ENCODE assay signal across 31 cellular contexts in genomic region chr6:109840034-109840433, GRCh38.
"Had no signal": no experiment of that assay in that cellular context is flagged by ENCODE, and none has a peak within 500 bp of the region (broad histone marks: within the 10 kb centered on the region; RNA-seq: fewer than 3 reads in every experiment).

No MANE protein-coding gene starts in this region.

- H3K36me3 Mint-ChIP-seq: activated CD8-positive, alpha-beta memory T cell treated with anti-CD3 and anti-CD28 coated beads, Interleukin-2, amount 10 ng/mL, durations not matched to agents 7 days and 5 days; activated naive CD8-positive, alpha-beta T cell treated with anti-CD3 and anti-CD28 coated beads for 36 hours had no signal

- H3K27ac ChIP-seq: ascending aorta, cardiac muscle cell, SJSA1 had no signal

- H3K9me3 ChIP-seq: ascending aorta, MG63, SJSA1, SK-N-SH had no signal

- H3K27me3 ChIP-seq: ascending aorta, cardiac muscle cell, MG63, SJSA1 had no signal

- H3K4me1 Mint-ChIP-seq: activated B cell treated with CpG ODN at 0.5 μM for 24 hours; activated CD4-positive, alpha-beta memory T cell treated with anti-CD3 and anti-CD28 coated beads, Interleukin-2, amount 10 ng/mL, durations not matched to agents 7 days and 5 days; activated CD8-positive, alpha-beta memory T cell treated with anti-CD3 and anti-CD28 coated beads, Interleukin-2, amount 10 ng/mL, durations not matched to agents 7 days and 5 days; activated naive CD8-positive, alpha-beta T cell treated with anti-CD3 and anti-CD28 coated beads for 36 hours; activated T-helper 17 cell treated with anti-CD3 and anti-CD28 coated beads, Interleukin-2, amount 50 U/mL, for 72 hours; central memory CD8-positive, alpha-beta T cell had no signal

- H3K9me3 Mint-ChIP-seq: activated CD4-positive, alpha-beta memory T cell treated with anti-CD3 and anti-CD28 coated beads, Interleukin-2, amount 10 ng/mL, durations not matched to agents 7 days and 5 days; activated naive CD8-positive, alpha-beta T cell treated with anti-CD3 and anti-CD28 coated beads for 36 hours; activated T-cell treated with anti-CD3 and anti-CD28 coated beads, Interleukin-2, amount 50 U/mL, for 72 hours; activated T-helper 17 cell treated with anti-CD3 and anti-CD28 coated beads, Interleukin-2, amount 50 U/mL, for 72 hours; central memory CD8-positive, alpha-beta T cell; T-helper 1 cell treated with Interleukin-12 subunit alpha and Interleukin-12 subunit beta and Interleukin-4 antibody, amounts not matched to agents 30 μg/mL and 1 μg/mL, for 36 hours; T-helper 2 cell treated with Interferon-gamma antibody and Interleukin-4, amounts not matched to agents 5 μg/mL and 100 μg/mL, for 36 hours had no signal

- H3K4me3 Mint-ChIP-seq: activated B cell treated with CpG ODN at 0.5 μM for 24 hours; activated CD4-positive, alpha-beta memory T cell treated with anti-CD3 and anti-CD28 coated beads, Interleukin-2, amount 10 ng/mL, durations not matched to agents 7 days and 5 days; activated CD8-positive, alpha-beta memory T cell treated with anti-CD3 and anti-CD28 coated beads, Interleukin-2, amount 10 ng/mL, durations not matched to agents 7 days and 5 days; activated naive CD8-positive, alpha-beta T cell treated with anti-CD3 and anti-CD28 coated beads for 36 hours; activated T-cell treated with anti-CD3 and anti-CD28 coated beads, Interleukin-2, amount 50 U/mL, for 72 hours; activated T-helper 17 cell treated with anti-CD3 and anti-CD28 coated beads, Interleukin-2, amount 50 U/mL, for 72 hours; central memory CD8-positive, alpha-beta T cell; T-helper 1 cell treated with Interleukin-12 subunit alpha and Interleukin-12 subunit beta and Interleukin-4 antibody, amounts not matched to agents 30 μg/mL and 1 μg/mL, for 36 hours; T-helper 2 cell treated with Interferon-gamma antibody and Interleukin-4, amounts not matched to agents 5 μg/mL and 100 μg/mL, for 36 hours had no signal

- H3K4me3 ChIP-seq: ascending aorta, cardiac muscle cell, MG63, SJSA1 had no signal

- DNase-seq: activated B cell treated with CpG ODN at 0.5 μM for 24 hours; activated CD4-positive, alpha-beta memory T cell treated with anti-CD3 and anti-CD28 coated beads, Interleukin-2, amount 10 ng/mL, durations not matched to agents 7 days and 5 days; activated CD4-positive, alpha-beta T cell treated with anti-CD3 and anti-CD28 coated beads for 1 hour; activated CD4-positive, alpha-beta T cell treated with anti-CD3 and anti-CD28 coated beads for 48 hours; activated CD8-positive, alpha-beta memory T cell treated with anti-CD3 and anti-CD28 coated beads for 24 hours; activated CD8-positive, alpha-beta memory T cell treated with anti-CD3 and anti-CD28 coated beads, Interleukin-2, amount 10 ng/mL, durations not matched to agents 7 days and 5 days; activated CD8-positive, alpha-beta memory T cell treated with anti-CD3 and anti-CD28 coated beads, Interleukin-2, amount 50 U/mL, for 48 hours; activated effector memory CD4-positive, alpha-beta T cell treated with anti-CD3 and anti-CD28 coated beads, Interleukin-2, amount 50 U/mL, for 16 hours; activated naive CD4-positive, alpha-beta T cell; activated naive CD4-positive, alpha-beta T cell treated with anti-CD3 and anti-CD28 coated beads, Interleukin-2, amount 50 U/mL, for 16 hours; activated naive CD8-positive, alpha-beta T cell treated with anti-CD3 and anti-CD28 coated beads for 36 hours; activated T-cell treated with anti-CD3 and anti-CD28 coated beads, Interleukin-2, amount 50 U/mL, for 72 hours; amniotic stem cell; Kasumi-1; MG63; NCI-H1048; NCI-H1436 treated with DMSO at 0.1 percent for 48 hours; NCI-H1694 treated with DMSO at 0.1 percent for 48 hours; NCI-H2029; NCI-H345; NCI-H524 treated with DMSO at 0.1 percent for 48 hours; RPMI8226; SHP77 treated with DMSO at 0.1 percent for 48 hours; SK-N-SH had no signal

- H3K27me3 Mint-ChIP-seq: activated B cell treated with CpG ODN at 0.5 μM for 24 hours; activated CD8-positive, alpha-beta memory T cell treated with anti-CD3 and anti-CD28 coated beads, Interleukin-2, amount 10 ng/mL, durations not matched to agents 7 days and 5 days; activated naive CD8-positive, alpha-beta T cell treated with anti-CD3 and anti-CD28 coated beads for 36 hours; activated T-helper 17 cell treated with anti-CD3 and anti-CD28 coated beads, Interleukin-2, amount 50 U/mL, for 72 hours; central memory CD8-positive, alpha-beta T cell had no signal

- ATAC-seq: activated CD8-positive, alpha-beta memory T cell treated with anti-CD3 and anti-CD28 coated beads, Interleukin-2, amount 10 ng/mL, durations not matched to agents 7 days and 5 days; activated T-cell treated with anti-CD3 and anti-CD28 coated beads, Interleukin-2, amount 50 U/mL, for 72 hours; activated T-helper 17 cell treated with anti-CD3 and anti-CD28 coated beads, Interleukin-2, amount 50 U/mL, for 72 hours had no signal

- H3K36me3 ChIP-seq: ascending aorta, cardiac muscle cell, MG63, SJSA1 had no signal

- H3K4me1 ChIP-seq: ascending aorta, SJSA1 had no signal

- H3K27ac Mint-ChIP-seq: activated B cell treated with CpG ODN at 0.5 μM for 24 hours; activated CD4-positive, alpha-beta memory T cell treated with anti-CD3 and anti-CD28 coated beads, Interleukin-2, amount 10 ng/mL, durations not matched to agents 7 days and 5 days; activated CD8-positive, alpha-beta memory T cell treated with anti-CD3 and anti-CD28 coated beads, Interleukin-2, amount 10 ng/mL, durations not matched to agents 7 days and 5 days; activated naive CD8-positive, alpha-beta T cell treated with anti-CD3 and anti-CD28 coated beads for 36 hours; activated T-cell treated with anti-CD3 and anti-CD28 coated beads, Interleukin-2, amount 50 U/mL, for 72 hours; activated T-helper 17 cell treated with anti-CD3 and anti-CD28 coated beads, Interleukin-2, amount 50 U/mL, for 72 hours; T-helper 1 cell treated with Interleukin-12 subunit alpha and Interleukin-12 subunit beta and Interleukin-4 antibody, amounts not matched to agents 30 μg/mL and 1 μg/mL, for 36 hours; T-helper 2 cell treated with Interferon-gamma antibody and Interleukin-4, amounts not matched to agents 5 μg/mL and 100 μg/mL, for 36 hours had no signal
